Comparison of ENCODE assay signal across 14 cellular contexts in the genomic region with DNA sequence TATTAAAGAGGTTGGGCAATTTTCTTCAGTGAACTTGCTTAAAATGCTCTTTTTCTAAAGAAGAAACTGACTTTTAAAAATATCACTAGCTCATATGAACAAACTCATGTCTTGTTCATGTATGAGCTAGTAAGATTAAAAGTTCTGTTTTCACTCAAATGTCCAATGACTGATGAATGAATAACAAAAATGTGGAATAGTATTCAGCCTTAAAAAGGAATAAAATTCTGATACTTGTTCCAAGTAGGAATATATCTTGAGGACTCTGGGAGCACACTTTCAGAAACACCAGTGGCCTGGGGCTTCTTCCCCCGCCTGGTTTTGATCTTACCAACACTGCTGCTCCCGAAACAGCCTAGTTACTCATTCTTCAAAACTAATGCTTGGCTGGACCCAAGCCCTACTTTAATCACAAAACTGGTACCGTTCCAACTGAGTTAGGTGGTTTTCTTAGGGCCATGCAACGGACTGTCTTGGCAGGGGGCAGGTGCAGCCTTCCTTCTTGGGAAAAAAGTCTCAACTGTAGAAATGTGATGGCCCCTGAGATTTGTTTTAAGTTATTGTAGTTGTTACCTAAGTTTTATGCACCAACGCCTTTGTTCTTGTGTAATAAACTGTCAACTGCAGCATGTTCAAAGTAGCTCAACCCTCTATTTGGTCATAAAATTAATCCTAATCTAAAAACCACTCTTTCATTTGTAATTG.
DNase-seq lines count a peak whose midpoint lies in the region; ATAC-seq, FAIRE-seq and TF ChIP-seq lines count a peak whose summit lies in the region.
"Had no signal": no experiment of that assay in that cellular context is flagged by ENCODE, and none has a peak within 500 bp of the region (broad histone marks: within the 10 kb centered on the region; RNA-seq: fewer than 3 reads in every experiment).

No MANE protein-coding gene starts in this region.

- intact Hi-C loops in prostate gland (cut with DNase I) (loop anchor here (10.0 kb wide), 1 partner anchor 167 kb away; no protein-coding TSS in a partner anchor), left ventricle myocardium superior (cut with micrococcal nuclease) (loop anchor here (10.0 kb wide), 1 partner anchor 117 kb away; the partner anchor contains the start of gene ETS2)

- no peak overlapping the region for H3K9ac ChIP-seq in fibroblast of lung (ENCODE audit: insufficient read depth, low read length)
- H3K9ac ChIP-seq: KMS-11 had no signal

- H3K27me3 ChIP-seq in fibroblast of lung (ENCODE audit: control insufficient read depth, insufficient read depth, low read length) (no peaks in the 10 kb centered on the region), prostate gland (replicated peaks; ENCODE audit: insufficient read depth) (no peaks in the 10 kb centered on the region)
- H3K27me3 ChIP-seq: testis had no signal

- DNase-seq in A549 (ENCODE audit: low read depth in 1 of 2, low spot score in 1 of 2): no peak
- no peak for DNase-seq in RWPE1 (ENCODE audit: low spot score)
- DNase-seq in fibroblast of lung (ENCODE audit: low read depth in 2 of 2): peak in 1 of 2 donors; percentile 62
- no peak for DNase-seq in prostate gland (ENCODE audit: low spot score)
- no peak for DNase-seq in NCI-H2171 (lab: John Stamatoyannopoulos, UW)
- no peak for DNase-seq in RPMI8226
- DNase-seq in left ventricle myocardium superior: no peak
- DNase-seq: activated naive CD4-positive, alpha-beta T cell treated with anti-CD3 and anti-CD28 coated beads, Interleukin-2, amount 10 ng/mL, durations not matched to agents 7 days and 5 days; head of caudate nucleus; NCI-H2107; T-helper 9 cell; testis had no signal

- H3K4me3 ChIP-seq in A549 (no peak overlapping the region), fibroblast of lung (replicated peaks in 1 of 4; ENCODE audit: control extremely low read depth in 1 of 4, insufficient read depth in 1 of 4, low read depth in 3 of 4, low read length in 4 of 4) (no peak overlapping the region), prostate gland (no peak overlapping the region)
- H3K4me3 ChIP-seq: testis had no signal

- H3K4me2 ChIP-seq in A549 (peak overlapping the region; percentile 63), fibroblast of lung (ENCODE audit: extremely low read depth, insufficient read depth, low read length) (peak overlapping the region; percentile 56)
- H3K4me2 ChIP-seq: KMS-11 had no signal

- no peaks in the 10 kb centered on the region for H3K9me3 ChIP-seq in A549
- no peaks in the 10 kb centered on the region for H3K9me3 ChIP-seq in fibroblast of lung (ENCODE audit: control insufficient read depth, insufficient read depth, low read depth, low read length)
- no peaks in the 10 kb centered on the region for H3K9me3 ChIP-seq in prostate gland
- H3K9me3 ChIP-seq: testis had no signal

- no peak for TF ChIP-seq POLR2A in A549 (IDR thresholded peaks at IDR 0.05; ENCODE audit: low read length)
- no peak for TF ChIP-seq POLR2A in prostate gland (IDR thresholded peaks at IDR 0.05)

- H3K27ac ChIP-seq in A549 (no peak overlapping the region; a peak in 1 of 6 replicates), RWPE1 (peak overlapping the region; percentile 67), fibroblast of lung (ENCODE audit: insufficient read depth, low read length) (peak overlapping the region; percentile 30), prostate gland (peak overlapping the region; percentile 70 to 71)
- H3K27ac ChIP-seq: KMS-11 had no signal

- POLR2A ChIA-PET in A549 (lab: Yijun Ruan, JAX) (no interaction called here), RWPE1 (lab: Yijun Ruan, JAX; ENCODE audit: low non-redundant PET) (no interaction called here)

- 51% methylated on average over 5 of the region's 5 CpGs for WGBS in A549 (ENCODE audit: missing lambda C conversion rate)
- 27% methylated on average over 5 of the region's 5 CpGs for WGBS in prostate gland

- H4K20me1 ChIP-seq in fibroblast of lung (ENCODE audit: control insufficient read depth, extremely low read depth, insufficient read depth, low read length): no peaks in the 10 kb centered on the region

- FAIRE-seq in A549 (lab: Jason Lieb, UNC): no peak

- TF ChIP-seq EP300 in A549 (IDR thresholded peaks at IDR 0.05): no peak

- H3K36me3 ChIP-seq in fibroblast of lung (ENCODE audit: control insufficient read depth, insufficient read depth, low read length) (no peaks in the 10 kb centered on the region), prostate gland (no peaks in the 10 kb centered on the region)

- H3K79me2 ChIP-seq in fibroblast of lung (ENCODE audit: control insufficient read depth, insufficient read depth, low read length): no peaks in the 10 kb centered on the region

- CTCF ChIA-PET in A549 (lab: Yijun Ruan, JAX) (no interaction called here), RWPE1 (lab: Yijun Ruan, JAX) (no interaction called here)

- no peak overlapping the region for H2AFZ ChIP-seq in fibroblast of lung (ENCODE audit: low read length)

- TF ChIP-seq CTCF in A549 (IDR thresholded peaks at IDR 0.05) (no peak), RWPE1 (conservative IDR thresholded peaks at IDR 0.05; ENCODE audit: low read depth) (no peak), fibroblast of lung (conservative IDR thresholded peaks at IDR 0.05 in 1 of 2, IDR thresholded peaks at IDR 0.05 in 1 of 2; ENCODE audit: low read depth in 1 of 2, low read length in 2 of 2) (no peak), prostate gland (IDR thresholded peaks at IDR 0.05) (no peak)

- H3K4me1 ChIP-seq in A549 (peaks cover 29% of the 10 kb centered on the region; the same call in 2 of the 3 replicates), fibroblast of lung (ENCODE audit: control insufficient read depth, extremely low read depth, insufficient read depth, low read length) (peaks cover 10% of the 10 kb centered on the region), prostate gland (replicated peaks) (no peaks in the 10 kb centered on the region)

- no peak for TF ChIP-seq RAD21 in A549 (conservative IDR thresholded peaks at IDR 0.05 in 1 of 2, IDR thresholded peaks at IDR 0.05 in 1 of 2)

- ATAC-seq in A549 (no peak), HG03159 (IDR thresholded peaks at IDR 0.05; ENCODE audit: unreplicated experiment) (no peak), left ventricle myocardium superior (no peak)

TF ChIP-seq in A549, 52 proteins besides CTCF, POLR2A, EP300 and RAD21:
- TF ChIP-seq HDAC2 (IDR thresholded peaks at IDR 0.05) (0 out of 2 replicates have a peak, but pooled peaks have one; percentile 26), HMGXB4 (CRISPR knock-in tag; IDR thresholded peaks at IDR 0.05; ENCODE audit: borderline replicate concordance) (no peak), HOXA7 (CRISPR knock-in tag; IDR thresholded peaks at IDR 0.05) (no peak), MAX (IDR thresholded peaks at IDR 0.05) (no peak), SMC3 (IDR thresholded peaks at IDR 0.05) (no peak), SREBF2 (IDR thresholded peaks at IDR 0.05) (no peak), FOSL2 (IDR thresholded peaks at IDR 0.05) (no peak), FOSL2 (CRISPR knock-in tag; IDR thresholded peaks at IDR 0.05) (no peak)
TF ChIP-seq in A549: peak in this region for 1.

Comparison
In these comparisons a context has a peak if more than half of its experiments do, and no peak if none do; other contexts are left out.
1. H3K27ac ChIP-seq: peak in RWPE1 (single experiment), fibroblast of lung (single experiment) and prostate gland (2 of 2); none in A549 (0 of 2).